36 cellular contexts compared by ENCODE assay signal in genomic region chr3:183120538-183121215, GRCh38. TPM values are rescaled to one million over a fixed set of nuclear protein-coding genes. Genes with fewer than 3 reads are reported as not detected.
A peak's percentile ranks its signal among the peaks of the same experiment; 100 is the strongest.
DNase-seq lines count a peak whose midpoint lies in the region; ATAC-seq, FAIRE-seq and TF ChIP-seq lines count a peak whose summit lies in the region.
"Had no signal": no experiment of that assay in that cellular context is flagged by ENCODE, and none has a peak within 500 bp of the region (broad histone marks: within the 10 kb centered on the region; RNA-seq: fewer than 3 reads in every experiment).

No MANE protein-coding gene starts in this region.

- no peak overlapping the region for H3K4me2 ChIP-seq in HepG2 (ENCODE audit: low read depth, low read length)
- H3K4me2 ChIP-seq: A549; BLaER1; BLaER1 treated with 17β-estradiol and CSF1 and Interleukin-3, amounts not matched to agents 10 nM and 100 nM had no signal

- H3K36me3 Mint-ChIP-seq in osteocyte (ENCODE audit: unreplicated experiment) = no peaks in the 10 kb centered on the region
- H3K36me3 Mint-ChIP-seq: CD14-positive monocyte; CD4-positive, alpha-beta memory T cell; CD8-positive, alpha-beta memory T cell; CD8-positive, alpha-beta T cell had no signal

- H3K9me3 Mint-ChIP-seq in osteocyte (ENCODE audit: unreplicated experiment) = no peaks in the 10 kb centered on the region
- H3K9me3 Mint-ChIP-seq: CD14-positive monocyte; CD4-positive, alpha-beta memory T cell; CD4-positive, alpha-beta T cell; CD8-positive, alpha-beta memory T cell; CD8-positive, alpha-beta T cell had no signal

- H3K27ac ChIP-seq in HepG2 (ENCODE audit: extremely low read length, insufficient read depth, low read length) = no peak overlapping the region
- H3K27ac ChIP-seq in right lobe of liver = no peak overlapping the region
- no peak overlapping the region for H3K27ac ChIP-seq in upper lobe of right lung
- no peak overlapping the region for H3K27ac ChIP-seq in esophagus muscularis mucosa (replicated peaks in 1 of 4)
- H3K27ac ChIP-seq: 22Rv1; A549; BLaER1; BLaER1 treated with 17β-estradiol and CSF1 and Interleukin-3, amounts not matched to agents 10 nM and 100 nM; C4-2B had no signal

- no peak overlapping the region for H3K27ac Mint-ChIP-seq in osteocyte (ENCODE audit: unreplicated experiment)
- H3K27ac Mint-ChIP-seq: B cell; CD14-positive monocyte; CD4-positive, alpha-beta memory T cell; CD4-positive, alpha-beta T cell; CD4-positive, CD25-positive, alpha-beta regulatory T cell; CD8-positive, alpha-beta memory T cell; CD8-positive, alpha-beta T cell had no signal

- ATAC-seq in HepG2 = no peak
- ATAC-seq in right lobe of liver = no peak
- peak; percentile 7 for ATAC-seq in upper lobe of right lung
- ATAC-seq: A549; CD8-positive, alpha-beta T cell had no signal

- no peaks in the 10 kb centered on the region for H3K79me2 ChIP-seq in HepG2 (ENCODE audit: insufficient read depth, low read length)

- H3K4me3 ChIP-seq in HepG2 (replicated peaks in 1 of 3; ENCODE audit: insufficient read depth in 1 of 3, low read depth in 2 of 3, low read length in 3 of 3) (no peak overlapping the region), right lobe of liver (no peak overlapping the region), upper lobe of right lung (no peak overlapping the region), esophagus muscularis mucosa (no peak overlapping the region)
- H3K4me3 ChIP-seq: A549; BLaER1; BLaER1 treated with 17β-estradiol and CSF1 and Interleukin-3, amounts not matched to agents 10 nM and 100 nM had no signal

- H3K27me3 ChIP-seq in HepG2 (ENCODE audit: control insufficient read depth in 1 of 2, insufficient read depth in 2 of 2, low read length in 2 of 2) (peaks cover 0 to 16% of the 10 kb centered on the region in 2 experiments; a peak in 2 of 5 replicates), right lobe of liver (no peaks in the 10 kb centered on the region), upper lobe of right lung (peaks cover 18% of the 10 kb centered on the region), esophagus muscularis mucosa (peaks cover 0 to 24% (median 4%) of the 10 kb centered on the region in 4 donors)

- POLR2A ChIA-PET in HepG2 (lab: Yijun Ruan, JAX) = no interaction called here

- WGBS in HepG2 (ENCODE audit: low lambda C conversion rate) = 8% methylated on average over 8 of the region's 8 CpGs
- WGBS in right lobe of liver (ENCODE audit: insufficient coverage, low coverage, low lambda C conversion rate, missing lambda C conversion rate) = 76% methylated on average over 5 of the region's 8 CpGs
- WGBS in esophagus muscularis mucosa = 70% methylated on average over 8 of the region's 8 CpGs

- no peaks in the 10 kb centered on the region for H3K9me3 ChIP-seq in HepG2 (ENCODE audit: low read length)
- no peaks in the 10 kb centered on the region for H3K9me3 ChIP-seq in right lobe of liver
- H3K9me3 ChIP-seq in upper lobe of right lung = no peaks in the 10 kb centered on the region
- no peaks in the 10 kb centered on the region for H3K9me3 ChIP-seq in esophagus muscularis mucosa
- H3K9me3 ChIP-seq: A549; BE2C; BLaER1; BLaER1 treated with 17β-estradiol and CSF1 and Interleukin-3, amounts not matched to agents 10 nM and 100 nM; Caco-2 had no signal

- in situ Hi-C loops in HepG2 (cut with HindIII; ENCODE audit: extremely low pct_ligation_motif_present, low pct_unique_long_range_greater_than_20kb) = loop anchor here (5.0 kb wide), 1 partner anchor 267 kb away; no protein-coding TSS in a partner anchor

- H4K20me1 ChIP-seq in HepG2 (ENCODE audit: insufficient read depth, low read length) = no peaks in the 10 kb centered on the region
- H4K20me1 ChIP-seq: BLaER1; BLaER1 treated with 17β-estradiol and CSF1 and Interleukin-3, amounts not matched to agents 10 nM and 100 nM had no signal

- no TSS peak for BruUV-seq in HepG2 (replicated peaks; lab: Mats Ljungman, UMichigan)

- H3K36me3 ChIP-seq in HepG2 (replicated peaks in 1 of 2; ENCODE audit: control insufficient read depth in 1 of 2, insufficient read depth in 2 of 2, low read length in 2 of 2) (no peaks in the 10 kb centered on the region), right lobe of liver (no peaks in the 10 kb centered on the region), upper lobe of right lung (no peaks in the 10 kb centered on the region), esophagus muscularis mucosa (no peaks in the 10 kb centered on the region)
- H3K36me3 ChIP-seq: BE2C; BLaER1; BLaER1 treated with 17β-estradiol and CSF1 and Interleukin-3, amounts not matched to agents 10 nM and 100 nM had no signal

- TF ChIP-seq RAD21 in HepG2 (CRISPR knock-in tag; IDR thresholded peaks at IDR 0.05) = no peak

- H3K4me1 Mint-ChIP-seq in osteocyte (ENCODE audit: unreplicated experiment) = peaks cover 21% of the 10 kb centered on the region

- H3K4me1 ChIP-seq in HepG2 (ENCODE audit: insufficient read depth, low read length) (no peaks in the 10 kb centered on the region; the same call in 1 of the 2 replicates), right lobe of liver (no peaks in the 10 kb centered on the region), upper lobe of right lung (no peaks in the 10 kb centered on the region), esophagus muscularis mucosa (peaks cover 0 to 9% (median 3%) of the 10 kb centered on the region in 4 donors)

- TF ChIP-seq EP300 in HepG2 (IDR thresholded peaks at IDR 0.05; ENCODE audit: low read depth in 2 of 2, low read length in 2 of 2) (no peak), HepG2 (CRISPR knock-in tag; IDR thresholded peaks at IDR 0.05; ENCODE audit: borderline replicate concordance) (no peak), esophagus muscularis mucosa (IDR thresholded peaks at IDR 0.05) (no peak)

- H3K4me3 Mint-ChIP-seq in osteocyte (ENCODE audit: unreplicated experiment) = no peak overlapping the region
- H3K4me3 Mint-ChIP-seq: B cell; CD14-positive monocyte; CD4-positive, alpha-beta memory T cell; CD4-positive, alpha-beta T cell; CD4-positive, CD25-positive, alpha-beta regulatory T cell; CD8-positive, alpha-beta memory T cell; CD8-positive, alpha-beta T cell had no signal

- TF ChIP-seq CTCF in HepG2 (CRISPR knock-in tag; IDR thresholded peaks at IDR 0.05) = no peak
- TF ChIP-seq CTCF in right lobe of liver (IDR thresholded peaks at IDR 0.05) = no peak
- no peak for TF ChIP-seq CTCF in osteocyte (IDR thresholded peaks at IDR 0.05)
- no peak for TF ChIP-seq CTCF in upper lobe of right lung (IDR thresholded peaks at IDR 0.05)
- no peak for TF ChIP-seq CTCF in esophagus muscularis mucosa (IDR thresholded peaks at IDR 0.05)

- TF ChIP-seq POLR2A in HepG2 (IDR thresholded peaks at IDR 0.05; ENCODE audit: insufficient read depth in 1 of 2, low read depth in 2 of 2, low read length in 2 of 2) (no peak), right lobe of liver (IDR thresholded peaks at IDR 0.05) (no peak), esophagus muscularis mucosa (IDR thresholded peaks at IDR 0.05; ENCODE audit: low read depth) (no peak)

- CTCF ChIA-PET in HepG2 (lab: Yijun Ruan, JAX; ENCODE audit: low intra/inter-chr PET ratio, low total read pairs) = interaction anchor here (4.0 kb wide), 1 partner anchor 265 kb away, joined by 34 read pairs; no protein-coding TSS in a partner anchor

- no peak for FAIRE-seq in HepG2 (lab: Jason Lieb, UNC)
- FAIRE-seq: A204.1, A549, D721Med had no signal

- H2AFZ ChIP-seq in HepG2 (ENCODE audit: low read length) = no peak overlapping the region

- intact Hi-C loops in HepG2 (cut with micrococcal nuclease; ENCODE audit: unreplicated experiment) (no loop called here), right lobe of liver (cut with DNase I) (loop anchor here in 1 of 2 donors (5.0 to 10.0 kb wide), 2 partner anchors 64 to 267 kb away; no protein-coding TSS in a partner anchor), upper lobe of right lung (cut with DNase I) (loop anchor here (5.0 kb wide), 1 partner anchor 257 kb away; no protein-coding TSS in a partner anchor), esophagus muscularis mucosa (cut with DNase I) (loop anchor here (10.0 kb wide), 1 partner anchor 134 kb away; the partner anchor contains the start of gene B3GNT5)

- H3K9ac ChIP-seq in HepG2 (ENCODE audit: insufficient read depth, low read depth, low read length) = no peak overlapping the region
- H3K9ac ChIP-seq: BLaER1; BLaER1 treated with 17β-estradiol and CSF1 and Interleukin-3, amounts not matched to agents 10 nM and 100 nM had no signal

- peaks cover 21% of the 10 kb centered on the region for H3K27me3 Mint-ChIP-seq in osteocyte (ENCODE audit: unreplicated experiment)

- no peak for DNase-seq in HepG2 (ENCODE audit: low spot score)
- DNase-seq in right lobe of liver = no peak
- DNase-seq in osteocyte (ENCODE audit: extremely low spot score, unreplicated experiment) = peak; percentile 57
- no peak for DNase-seq in upper lobe of right lung
- DNase-seq in esophagus muscularis mucosa (ENCODE audit: extremely low spot score) = no peak
- DNase-seq in NCI-H2171 treated with DMSO at 0.1 percent for 48 hours (lab: John Stamatoyannopoulos, UW) = no peak
- DNase-seq: 8988T; ACHN; AML-193; BE2C; C1 segment of cervical spinal cord; Caco-2; Calu3; CD4-positive, alpha-beta memory T cell; CD4-positive, alpha-beta T cell; CD4-positive, CD25-positive, alpha-beta regulatory T cell; CD8-positive, alpha-beta memory T cell; CD8-positive, alpha-beta T cell; COR-L47; DMS 273 treated with DMSO at 0.1 percent for 48 hours; DMS153; DMS53; DMS79; DMS79 treated with DMSO at 0.1 percent for 48 hours; DND-41; EL had no signal

RNA-seq across cellular contexts. Expression of gene MCCC1, which starts 21.4 kb away (rescaled TPM):
- total RNA-seq in HepG2 (2016; rRNA removed; fragmentation: Illumina TruSeq; extraction: Trizol) (30.1 and 34.7 TPM in 2 replicates), right lobe of liver (10 to 100 TPM; 34.0 to 57.0 (median 48.2) TPM), osteocyte (37.4 and 37.9 TPM in 2 replicates), upper lobe of right lung (61.4 TPM), esophagus muscularis mucosa (10 to 100 TPM; 26.4 to 37.3 (median 27.8) TPM)
- 11.7 and 14.0 TPM in 2 replicates for total RNA-seq in HepG2 (2016; cell fraction: cytosol; rRNA removed; fragmentation: Illumina TruSeq; extraction: Trizol; ENCODE audit: low read depth)
- total RNA-seq in HepG2 (2016; cell fraction: insoluble cytoplasmic fraction; rRNA removed; fragmentation: Illumina TruSeq; extraction: Trizol) = 32.3 TPM in 2 replicates
- total RNA-seq in HepG2 (2016; cell fraction: membrane; rRNA removed; fragmentation: Illumina TruSeq; extraction: Trizol) = 14.1 and 14.5 TPM in 2 replicates
- 21.7 and 28.0 TPM in 2 replicates for total RNA-seq in HepG2 (2016; cell fraction: nucleus; rRNA removed; fragmentation: Illumina TruSeq; extraction: Trizol)
- 9.8 and 11.7 TPM in 2 replicates for polyA plus RNA-seq in HepG2 (2011; rRNA removed)
- polyA plus RNA-seq in HepG2 (2011; cell fraction: cytosol; rRNA removed) = 9.4 and 9.6 TPM in 2 replicates
- 10.8 and 12.3 TPM in 2 replicates for polyA plus RNA-seq in HepG2 (2011; cell fraction: nucleus; rRNA removed)
- 12.0 and 19.1 TPM in 2 replicates for polyA plus RNA-seq in HepG2 (2012)
- polyA plus RNA-seq in HepG2 (2016; cell fraction: cytosol; fragmentation: Illumina TruSeq; extraction: Trizol; ENCODE audit: low read depth) = 4.4 and 4.8 TPM in 2 replicates
- 29.2 and 34.5 TPM in 2 replicates for polyA plus RNA-seq in HepG2 (2016; cell fraction: insoluble cytoplasmic fraction; fragmentation: Illumina TruSeq; extraction: Trizol; ENCODE audit: low read depth)
- polyA plus RNA-seq in HepG2 (2016; cell fraction: membrane; fragmentation: Illumina TruSeq; extraction: Trizol; ENCODE audit: low read depth) = 8.8 and 8.9 TPM in 2 replicates
- polyA plus RNA-seq in HepG2 (2016; cell fraction: nucleus; fragmentation: Illumina TruSeq; extraction: Trizol; ENCODE audit: insufficient read depth, low read depth) = 28.1 and 28.7 TPM in 2 replicates
- polyA minus RNA-seq in HepG2 (2011; rRNA and poly(A)+ RNA removed; ENCODE audit: low replicate concordance) = 15.9 and 19.4 TPM in 2 replicates
- 10.0 and 11.5 TPM in 2 replicates for polyA minus RNA-seq in HepG2 (2011; cell fraction: cytosol; rRNA and poly(A)+ RNA removed)
- polyA minus RNA-seq in HepG2 (2011; cell fraction: nucleus; rRNA and poly(A)+ RNA removed) = 26.1 and 31.3 TPM in 2 replicates

RNA-seq across cellular contexts. Expression of gene LAMP3, which starts 41.9 kb away (rescaled TPM):
- total RNA-seq in HepG2 (2016; rRNA removed; fragmentation: Illumina TruSeq; extraction: Trizol) = 0.07 TPM in 1 of 2 replicates, not detected in the other
- total RNA-seq in HepG2 (2016; cell fraction: cytosol; rRNA removed; fragmentation: Illumina TruSeq; extraction: Trizol; ENCODE audit: low read depth) = not detected in 2 replicates
- 0.04 TPM in 1 of 2 replicates, not detected in the other for total RNA-seq in HepG2 (2016; cell fraction: insoluble cytoplasmic fraction; rRNA removed; fragmentation: Illumina TruSeq; extraction: Trizol)
- not detected in 2 replicates for total RNA-seq in HepG2 (2016; cell fraction: membrane; rRNA removed; fragmentation: Illumina TruSeq; extraction: Trizol)
- total RNA-seq in HepG2 (2016; cell fraction: nucleus; rRNA removed; fragmentation: Illumina TruSeq; extraction: Trizol) = 0.09 TPM in 1 of 2 replicates, not detected in the other
- polyA plus RNA-seq in HepG2 (2011; rRNA removed) = 0.04 TPM in 2 replicates
- polyA plus RNA-seq in HepG2 (2011; cell fraction: cytosol; rRNA removed) = 0.03 TPM in 1 of 2 replicates, not detected in the other
- not detected in 2 replicates for polyA plus RNA-seq in HepG2 (2011; cell fraction: nucleus; rRNA removed)
- polyA plus RNA-seq in HepG2 (2012) = 0.12 and 0.23 TPM in 2 replicates
- polyA plus RNA-seq in HepG2 (2016; cell fraction: cytosol; fragmentation: Illumina TruSeq; extraction: Trizol; ENCODE audit: low read depth) = not detected in 2 replicates
- polyA plus RNA-seq in HepG2 (2016; cell fraction: insoluble cytoplasmic fraction; fragmentation: Illumina TruSeq; extraction: Trizol; ENCODE audit: low read depth) = 0.12 and 0.13 TPM in 2 replicates
- 0.08 TPM in 1 of 2 replicates, not detected in the other for polyA plus RNA-seq in HepG2 (2016; cell fraction: membrane; fragmentation: Illumina TruSeq; extraction: Trizol; ENCODE audit: low read depth)
- 0.44 TPM in 1 of 2 replicates, not detected in the other for polyA plus RNA-seq in HepG2 (2016; cell fraction: nucleus; fragmentation: Illumina TruSeq; extraction: Trizol; ENCODE audit: insufficient read depth, low read depth)
- polyA minus RNA-seq in HepG2 (2011; rRNA and poly(A)+ RNA removed; ENCODE audit: low replicate concordance) = not detected in 2 replicates
- polyA minus RNA-seq in HepG2 (2011; cell fraction: cytosol; rRNA and poly(A)+ RNA removed) = not detected in 2 replicates
- polyA minus RNA-seq in HepG2 (2011; cell fraction: nucleus; rRNA and poly(A)+ RNA removed) = not detected in 2 replicates
- total RNA-seq in right lobe of liver = under 1 TPM in 4 of 6 experiments, not detected in 2; 0.13 to 0.56 (median 0.37) TPM
- total RNA-seq in osteocyte = 2.3 and 2.9 TPM in 2 replicates
- 283 TPM for total RNA-seq in upper lobe of right lung
- under 1 TPM in 3 of 4 donors, not detected in 1; under 0.01 to 0.40 (median 0.32) TPM for total RNA-seq in esophagus muscularis mucosa
- total RNA-seq: A172 had no signal
- polyA plus RNA-seq: CD14-positive monocyte had no signal

Comparison
In these comparisons a context has a peak if more than half of its experiments do, and no peak if none do; other contexts are left out.
1. RNA of gene LAMP3, which starts 41.9 kb away (total RNA-seq): 283 TPM in upper lobe of right lung (single experiment); 2.3 to 2.9 TPM in osteocyte, under 0.01 to 0.40 TPM in esophagus muscularis mucosa, 0.13 to 0.56 TPM in right lobe of liver and 0.04 to 0.09 TPM in HepG2; every median in the first group is over 10 times any median in the second.